ENCODE assay signal across 8 cellular contexts in genomic region chr2:49490710-49491109, GRCh38.
A peak's percentile ranks its signal among the peaks of the same experiment; 100 is the strongest.
DNase-seq lines count a peak whose midpoint lies in the region; ATAC-seq, FAIRE-seq and TF ChIP-seq lines count a peak whose summit lies in the region.

No MANE protein-coding gene starts in this region.

- H3K9ac ChIP-seq in K562 (ENCODE audit: insufficient read depth in 1 of 2, low read depth in 2 of 2, low read length in 2 of 2) (no peak overlapping the region), neuronal stem cell (ENCODE audit: low read depth, low read length, poor library complexity) (no peak overlapping the region)

- H3K27ac ChIP-seq in K562 (ENCODE audit: extremely low read depth, low read depth, low read length) (no peak overlapping the region), neuronal stem cell (replicated peaks; ENCODE audit: low read length) (no peak overlapping the region), gastroesophageal sphincter (no peak overlapping the region)

- H3K4me1 ChIP-seq in K562 (replicated peaks in 1 of 2; ENCODE audit: control insufficient read depth in 2 of 2, insufficient read depth in 2 of 2, low read length in 2 of 2) (no peaks in the 10 kb centered on the region), neuronal stem cell (ENCODE audit: control insufficient read depth in 2 of 2, insufficient read depth in 1 of 2, low read depth in 1 of 2, low read length in 2 of 2) (no peaks in the 10 kb centered on the region), gastroesophageal sphincter (peaks cover 0 to 7% (median 0%) of the 10 kb centered on the region in 3 donors)

- H3K79me1 ChIP-seq in neuronal stem cell (ENCODE audit: low read depth, low read length) = no peaks in the 10 kb centered on the region

- intact Hi-C loops in K562 (cut with micrococcal nuclease) = loop anchor here (5.0 kb wide), 1 partner anchor 888 kb away; no protein-coding TSS in a partner anchor

- TF ChIP-seq CTCF in K562 (IDR thresholded peaks at IDR 0.05 in 2 of 3, conservative IDR thresholded peaks at IDR 0.05 in 1 of 3; ENCODE audit: insufficient read depth in 2 of 3, low read depth in 1 of 3, low read length in 3 of 3) (peak; percentile 9 to 38 (median 38); a peak in 3 of 6 replicates), gastroesophageal sphincter (IDR thresholded peaks at IDR 0.05) (peak in 1 of 4 experiments; percentile 43)

- in situ Hi-C loops in K562 (cut with MboI) = no loop called here

- no peak overlapping the region for H2AK5ac ChIP-seq in neuronal stem cell (ENCODE audit: low read depth, low read length)

- H4K8ac ChIP-seq in neuronal stem cell (ENCODE audit: low read depth, low read length) = no peak overlapping the region

- no peak overlapping the region for H3K4me3 ChIP-seq in MG63
- H3K4me3 ChIP-seq in K562 = no peak overlapping the region
- no peak overlapping the region for H3K4me3 ChIP-seq in neuronal stem cell (ENCODE audit: low read length in 2 of 2)
- H3K4me3 ChIP-seq in gastroesophageal sphincter = no peak overlapping the region

- no peak overlapping the region for H3K14ac ChIP-seq in neuronal stem cell (ENCODE audit: low read length)

- H3K9me1 ChIP-seq in K562 (ENCODE audit: control insufficient read depth, insufficient read depth, low read length) = no peaks in the 10 kb centered on the region

- no peak overlapping the region for H3K18ac ChIP-seq in neuronal stem cell (ENCODE audit: low read length)

- H2BK15ac ChIP-seq in neuronal stem cell (ENCODE audit: low read length) = no peak overlapping the region

- H4K91ac ChIP-seq in neuronal stem cell (ENCODE audit: low read depth, low read length, poor library complexity) = no peak overlapping the region

- H3K36me3 ChIP-seq in MG63 = no peaks in the 10 kb centered on the region
- H3K36me3 ChIP-seq in K562 (ENCODE audit: control insufficient read depth, insufficient read depth, low read length) = no peaks in the 10 kb centered on the region
- no peaks in the 10 kb centered on the region for H3K36me3 ChIP-seq in neuronal stem cell (replicated peaks in 1 of 2; ENCODE audit: control insufficient read depth in 2 of 2, insufficient read depth in 2 of 2, low read length in 2 of 2)
- H3K36me3 ChIP-seq in gastroesophageal sphincter = no peaks in the 10 kb centered on the region

- ATAC-seq in GM18907 (IDR thresholded peaks at IDR 0.05; ENCODE audit: unreplicated experiment) (peak; percentile 62), K562 (no peak), gastroesophageal sphincter (no peak)
- no peak for ATAC-seq in activated CD4-positive, CD25-positive, alpha-beta regulatory T cell treated with anti-CD3 and anti-CD28 coated beads, Interleukin-2, amount 50 U/mL, for 24 hours

- H2BK12ac ChIP-seq in neuronal stem cell (ENCODE audit: low read length) = no peak overlapping the region

- 0% methylated on average over 4 of the region's 5 CpGs for WGBS in K562 (ENCODE audit: insufficient coverage, low coverage, missing lambda C conversion rate)
- WGBS in neuronal stem cell (ENCODE audit: extremely low coverage in 2 of 2, insufficient read length in 2 of 2, insufficient replicate concordance in 1 of 2), 2 donors = no CpG with 5 or more reads among the region's 5 CpGs
- WGBS in gastroesophageal sphincter (ENCODE audit: low coverage in 1 of 2), 2 donors = 49% methylated on average over 3 of the region's 5 CpGs; no CpG with 5 or more reads in 1 of the 2 donors

- H3K23ac ChIP-seq in neuronal stem cell (ENCODE audit: low read depth, low read length, poor library complexity) = no peak overlapping the region

- POLR2A ChIA-PET in K562 (lab: Yijun Ruan, JAX) = interaction anchor here (1.1 kb wide), 1 partner anchor 114 kb away, joined by 3 read pairs; no protein-coding TSS in a partner anchor

- H3K27me3 ChIP-seq in MG63 (no peaks in the 10 kb centered on the region), K562 (ENCODE audit: control insufficient read depth in 2 of 2, insufficient read depth in 2 of 2, low read length in 2 of 2) (no peaks in the 10 kb centered on the region), neuronal stem cell (ENCODE audit: control insufficient read depth in 3 of 3, insufficient read depth in 3 of 3, low read depth in 1 of 3, low read length in 3 of 3) (no peaks in the 10 kb centered on the region), gastroesophageal sphincter (no peaks in the 10 kb centered on the region)

- H3K4me2 ChIP-seq in K562 (ENCODE audit: insufficient read depth, low read length) (no peak overlapping the region), neuronal stem cell (ENCODE audit: insufficient read depth, low read length, poor library complexity, severe bottlenecking) (no peak overlapping the region)

- no peak for FAIRE-seq in K562 (lab: Jason Lieb, UNC)

- no TSS peak for BruUV-seq in K562 (replicated peaks; lab: Mats Ljungman, UMichigan)

- no peaks in the 10 kb centered on the region for H3K79me2 ChIP-seq in K562 (ENCODE audit: control insufficient read depth, insufficient read depth, low read length)

- no peak overlapping the region for H2BK120ac ChIP-seq in neuronal stem cell (ENCODE audit: low read depth, low read length)

- H2AFZ ChIP-seq in K562 (ENCODE audit: low read depth, low read length) = no peak overlapping the region
- no peak overlapping the region for H2AFZ ChIP-seq in neuronal stem cell (ENCODE audit: low read length)

- H2BK5ac ChIP-seq in neuronal stem cell (ENCODE audit: low read length) = no peak overlapping the region

- no peaks in the 10 kb centered on the region for H3K9me3 ChIP-seq in MG63
- no peaks in the 10 kb centered on the region for H3K9me3 ChIP-seq in K562 (replicated peaks; ENCODE audit: control insufficient read depth, insufficient read depth, low read depth, low read length)
- peaks cover 0 to 3% of the 10 kb centered on the region in 2 donors for H3K9me3 ChIP-seq in neuronal stem cell (replicated peaks in 1 of 2; ENCODE audit: control insufficient read depth in 2 of 2, insufficient read depth in 1 of 2, low read depth in 1 of 2, low read length in 2 of 2)
- no peaks in the 10 kb centered on the region for H3K9me3 ChIP-seq in gastroesophageal sphincter

- CTCF ChIA-PET in K562 (lab: Yijun Ruan, JAX; ENCODE audit: low intra/inter-chr PET ratio) = no interaction called here

- H4K20me1 ChIP-seq in K562 (replicated peaks; ENCODE audit: control insufficient read depth, insufficient read depth, low read length) = no peaks in the 10 kb centered on the region

- TF ChIP-seq RAD21 in K562 (CRISPR knock-in tag; conservative IDR thresholded peaks at IDR 0.05 in 1 of 2, IDR thresholded peaks at IDR 0.05 in 1 of 2) = 0 out of 4 replicates have a peak, but pooled peaks of 1 of the 2 experiments have one; percentile 7

- TF ChIP-seq EP300 in K562 (IDR thresholded peaks at IDR 0.05; ENCODE audit: low read length) (no peak), gastroesophageal sphincter (IDR thresholded peaks at IDR 0.05) (no peak)

- DNase-seq in DMS53 treated with DMSO at 0.1 percent for 48 hours (lab: John Stamatoyannopoulos, UW; ENCODE audit: unreplicated experiment) = peak; percentile 79
- peak; percentile 6 for DNase-seq in MG63
- peak; percentile 7 to 20 (median 8) for DNase-seq in K562 (ENCODE audit: extremely low read depth in 1 of 4, low spot score in 3 of 4)
- DNase-seq in neuronal stem cell (ENCODE audit: low spot score) = peak; percentile 12
- DNase-seq in stimulated activated CD4-positive, alpha-beta T cell treated with anti-CD3 and anti-CD28 coated beads, Interleukin-12 subunit alpha, Interleukin-12 subunit beta, amount 100 ng/mL, for 4 hours = no peak

- TF ChIP-seq POLR2A in K562 (conservative IDR thresholded peaks at IDR 0.05) (no peak), gastroesophageal sphincter (IDR thresholded peaks at IDR 0.05) (no peak)

- H3K4ac ChIP-seq in neuronal stem cell (ENCODE audit: low read length) = no peak overlapping the region

TF ChIP-seq in K562, 482 proteins besides CTCF, POLR2A, EP300 and RAD21 (continues in another document):
- TF ChIP-seq ZKSCAN1 (IDR thresholded peaks at IDR 0.05; ENCODE audit: low read depth, low read length) (no peak), SRSF7 (optimal IDR thresholded peaks at IDR 0.05; ENCODE audit: low read depth, low read length) (no peak), BRD9 (IDR thresholded peaks at IDR 0.05; ENCODE audit: low read depth, partially characterized antibody) (no peak), KAT7 (CRISPR knock-in tag; IDR thresholded peaks at IDR 0.05; ENCODE audit: borderline replicate concordance) (no peak), TFAP4 (CRISPR knock-in tag; IDR thresholded peaks at IDR 0.05; ENCODE audit: borderline replicate concordance) (no peak), ZNF277 (CRISPR knock-in tag; IDR thresholded peaks at IDR 0.05; ENCODE audit: borderline replicate concordance) (no peak)
